1 cellular context compared by ENCODE assay signal in the genomic region with DNA sequence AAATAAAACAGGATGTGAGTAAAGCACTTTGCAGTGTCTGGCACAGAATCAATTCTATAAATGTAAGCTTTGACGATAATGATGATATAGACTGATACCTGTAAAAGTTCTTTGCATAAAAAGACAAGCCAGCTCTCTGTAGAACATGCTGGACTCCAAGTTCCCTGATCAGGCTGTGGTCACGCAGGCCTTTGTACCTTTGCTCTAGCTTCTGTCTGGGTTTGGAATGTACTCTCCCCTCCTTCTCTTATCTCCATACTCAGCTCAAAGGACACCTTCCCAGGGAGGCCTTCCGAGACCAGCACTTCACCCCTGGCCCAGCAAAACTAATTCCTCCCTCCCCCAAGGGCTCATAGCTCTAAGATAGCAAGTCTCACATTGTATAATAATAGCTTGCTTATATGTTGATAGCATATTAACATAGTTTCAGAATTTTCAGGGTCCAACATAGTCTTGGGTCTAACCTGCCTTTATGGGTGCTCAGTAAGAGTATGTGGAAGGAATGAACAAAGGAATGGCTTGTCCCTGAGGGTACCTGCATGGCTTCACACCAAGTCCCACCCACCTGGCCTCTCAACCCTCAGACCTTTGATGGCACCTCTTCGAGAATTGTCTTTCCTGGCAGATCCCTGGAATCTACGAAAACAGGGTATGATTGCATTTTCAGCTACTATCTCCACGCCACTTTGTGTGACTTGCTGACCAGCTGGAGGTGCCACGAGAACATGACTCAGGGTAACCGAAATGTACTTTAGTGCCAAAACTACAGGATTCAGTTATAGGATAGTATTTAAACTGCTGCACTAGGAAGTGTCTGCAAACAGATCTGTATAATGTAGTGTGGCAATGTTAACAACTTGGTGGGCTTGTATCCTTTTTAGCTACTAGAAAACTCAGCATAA.
TF ChIP-seq lines count a peak whose summit lies in the region.

No MANE protein-coding gene starts in this region.

TF ChIP-seq in liver, 16 proteins besides CTCF, POLR2A, EP300 and RAD21 (continued from another document):
- TF ChIP-seq SP1 (IDR thresholded peaks at IDR 0.05) (peak; percentile 92), YY1 (IDR thresholded peaks at IDR 0.05) (peak; percentile 70), REST (IDR thresholded peaks at IDR 0.05) (peak; percentile 20), HNF4A (conservative IDR thresholded peaks at IDR 0.05) (peak; percentile 93 to 95), EGR1 (IDR thresholded peaks at IDR 0.05; ENCODE audit: low read depth in 2 of 2) (peak in 1 of 2 donors; percentile 38)
- TF ChIP-seq, protein P1, sequence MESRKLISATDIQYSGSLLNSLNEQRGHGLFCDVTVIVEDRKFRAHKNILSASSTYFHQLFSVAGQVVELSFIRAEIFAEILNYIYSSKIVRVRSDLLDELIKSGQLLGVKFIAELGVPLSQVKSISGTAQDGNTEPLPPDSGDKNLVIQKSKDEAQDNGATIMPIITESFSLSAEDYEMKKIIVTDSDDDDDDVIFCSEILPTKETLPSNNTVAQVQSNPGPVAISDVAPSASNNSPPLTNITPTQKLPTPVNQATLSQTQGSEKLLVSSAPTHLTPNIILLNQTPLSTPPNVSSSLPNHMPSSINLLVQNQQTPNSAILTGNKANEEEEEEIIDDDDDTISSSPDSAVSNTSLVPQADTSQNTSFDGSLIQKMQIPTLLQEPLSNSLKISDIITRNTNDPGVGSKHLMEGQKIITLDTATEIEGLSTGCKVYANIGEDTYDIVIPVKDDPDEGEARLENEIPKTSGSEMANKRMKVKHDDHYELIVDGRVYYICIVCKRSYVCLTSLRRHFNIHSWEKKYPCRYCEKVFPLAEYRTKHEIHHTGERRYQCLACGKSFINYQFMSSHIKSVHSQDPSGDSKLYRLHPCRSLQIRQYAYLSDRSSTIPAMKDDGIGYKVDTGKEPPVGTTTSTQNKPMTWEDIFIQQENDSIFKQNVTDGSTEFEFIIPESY (IDR thresholded peaks at IDR 0.05), result peak; percentile 61
TF ChIP-seq in liver: peak in this region for 13.
